ENCODE assay signal across 9 cellular contexts in genomic region chr18:35049111-35050003, GRCh38. TPM values are rescaled to one million over a fixed set of nuclear protein-coding genes. Genes with fewer than 3 reads are reported as not detected.
DNase-seq lines count a peak whose midpoint lies in the region; ATAC-seq, FAIRE-seq and TF ChIP-seq lines count a peak whose summit lies in the region.
"Had no signal": no experiment of that assay in that cellular context is flagged by ENCODE, and none has a peak within 500 bp of the region (broad histone marks: within the 10 kb centered on the region; RNA-seq: fewer than 3 reads in every experiment).

No MANE protein-coding gene starts in this region.

- H3K4me1 Mint-ChIP-seq in central memory CD8-positive, alpha-beta T cell: peaks cover 78% of the 10 kb centered on the region

- intact Hi-C loops in heart right ventricle (cut with DNase I): no loop called here
- intact Hi-C loops in cardiac septum (cut with DNase I): no loop called here
- intact Hi-C loops in transverse colon (cut with DNase I; ENCODE audit: low total_unique reads): loop anchor here (10.0 kb wide), 1 partner anchor 1915 kb away; no protein-coding TSS in a partner anchor

- H3K4me1 ChIP-seq in heart right ventricle (peaks cover 22 to 100% (median 79%) of the 10 kb centered on the region in 9 donors), transverse colon (peaks cover 5 to 59% (median 13%) of the 10 kb centered on the region in 4 donors)

- H3K36me3 ChIP-seq in heart right ventricle (no peaks in the 10 kb centered on the region), transverse colon (no peaks in the 10 kb centered on the region)

- no peak for FAIRE-seq in RCC 7860 (lab: Jason Lieb, UNC)

- DNase-seq in heart right ventricle (no peak), cardiac septum (ENCODE audit: low spot score) (no peak), transverse colon (no peak), RCC 7860 (ENCODE audit: low spot score) (no peak), left lobe of liver (ENCODE audit: low spot score) (no peak)
- DNase-seq in central memory CD8-positive, alpha-beta T cell (ENCODE audit: low spot score in 2 of 2): no peak
- DNase-seq: retina had no signal

- H3K9me3 Mint-ChIP-seq in central memory CD8-positive, alpha-beta T cell: no peaks in the 10 kb centered on the region

- H3K27ac Mint-ChIP-seq in central memory CD8-positive, alpha-beta T cell (ENCODE audit: low read depth): peak overlapping the region; percentile 80

- peak overlapping the region; percentile 66 for H3K4me3 Mint-ChIP-seq in central memory CD8-positive, alpha-beta T cell

- TF ChIP-seq POLR2A in transverse colon (IDR thresholded peaks at IDR 0.05): no peak

- H3K36me3 Mint-ChIP-seq in central memory CD8-positive, alpha-beta T cell (ENCODE audit: insufficient read depth): peaks cover 10% of the 10 kb centered on the region

- WGBS in heart right ventricle, 2 donors: 50 to 51% methylated on average over 8 of the region's 8 CpGs
- WGBS in transverse colon (ENCODE audit: low coverage in 1 of 2), 2 donors: 60 to 66% methylated on average over 8 of the region's 8 CpGs

- H3K27ac ChIP-seq in heart right ventricle (peak overlapping the region in 9 of 10 donors; percentile 35 to 82 (median 68)), transverse colon (peak overlapping the region in 3 of 4 donors; percentile 42 to 56 (median 44))

- in situ Hi-C loops in transverse colon (cut with MboI; ENCODE audit: low pct_ligation_motif_present in 1 of 4, low pct_unique_long_range_greater_than_20kb in 1 of 4, low sequenced_read_pairs in 3 of 4): no loop called here

- TF ChIP-seq CTCF in heart right ventricle (IDR thresholded peaks at IDR 0.05) (no peak), transverse colon (IDR thresholded peaks at IDR 0.05) (no peak)

- H3K9me3 ChIP-seq in heart right ventricle: no peaks in the 10 kb centered on the region
- no peaks in the 10 kb centered on the region for H3K9me3 ChIP-seq in transverse colon

- H3K27me3 ChIP-seq in heart right ventricle: no peaks in the 10 kb centered on the region
- H3K27me3 ChIP-seq in transverse colon: no peaks in the 10 kb centered on the region

- H3K27me3 Mint-ChIP-seq in central memory CD8-positive, alpha-beta T cell: no peaks in the 10 kb centered on the region

- ATAC-seq in heart right ventricle (no peak), HG03520 (IDR thresholded peaks at IDR 0.05; ENCODE audit: unreplicated experiment) (peak; percentile 23), HG03460 (IDR thresholded peaks at IDR 0.05; ENCODE audit: unreplicated experiment) (no peak), left lobe of liver (no peak)
- no peak for ATAC-seq in central memory CD8-positive, alpha-beta T cell (replicated peaks; ENCODE audit: extremely low read depth, poor library complexity, severe bottlenecking)

- H3K4me3 ChIP-seq in heart right ventricle: peak overlapping the region in 1 of 10 donors; percentile 10
- no peak overlapping the region for H3K4me3 ChIP-seq in transverse colon

- no peak for TF ChIP-seq EP300 in transverse colon (IDR thresholded peaks at IDR 0.05; ENCODE audit: low read depth)

RNA-seq across cellular contexts. Expression of gene MAPRE2, which starts 8.1 kb away (rescaled TPM):
- total RNA-seq in heart right ventricle (100 to 1,000 TPM in 8 of 10 donors, 10 to 100 TPM in 2; 63.9 to 211 (median 137) TPM), cardiac septum (164 TPM), transverse colon (100 to 1,000 TPM in 1 of 4 donors, 10 to 100 TPM in 3; 23.1 to 102 (median 48.5) TPM), left lobe of liver (16.8 TPM)
- 10 to 100 TPM; 31.7 to 71.1 TPM for polyA plus RNA-seq in heart right ventricle
